In the genomic region with DNA sequence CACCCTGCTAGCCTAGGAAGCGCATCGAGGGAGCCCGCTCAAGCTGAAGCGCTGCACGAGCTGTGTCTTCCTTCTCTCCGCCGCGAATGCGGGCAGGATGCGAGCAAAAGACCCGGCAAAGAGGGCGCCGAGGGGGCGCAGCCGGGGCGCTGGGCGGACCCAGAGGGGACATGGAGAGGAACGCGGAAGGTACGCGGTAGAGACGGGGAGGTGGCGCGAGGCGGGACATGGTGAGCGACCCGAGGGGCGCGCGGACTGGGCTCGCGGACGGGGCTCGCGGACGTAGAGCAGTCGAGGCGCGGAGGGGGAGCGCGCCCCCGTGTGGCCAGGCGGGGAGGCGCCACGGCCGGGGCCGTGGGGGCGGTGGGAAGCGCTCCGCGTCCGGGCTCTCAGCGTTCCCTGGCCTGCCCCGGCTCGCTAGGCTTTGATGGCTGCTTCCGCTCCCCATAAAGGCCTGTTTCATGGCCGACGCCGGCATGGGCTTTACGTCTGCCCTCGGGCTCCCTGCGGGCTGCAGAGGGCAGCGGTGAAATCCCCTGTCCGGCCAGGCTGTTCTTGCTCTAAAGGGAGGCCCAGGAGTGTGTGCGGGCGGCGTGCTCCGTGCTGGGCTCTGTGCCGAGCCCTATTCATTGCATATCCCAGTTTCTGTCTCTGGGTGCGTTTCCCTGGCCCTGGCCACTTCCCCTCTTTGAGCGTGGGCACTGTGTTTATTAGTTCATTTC, we compare ENCODE assay signal across 8 cellular contexts.
A peak's percentile ranks its signal among the peaks of the same experiment; 100 is the strongest.
DNase-seq lines count a peak whose midpoint lies in the region; ATAC-seq and TF ChIP-seq lines count a peak whose summit lies in the region.

No MANE protein-coding gene starts in this region.

- ATAC-seq in HG02623 (IDR thresholded peaks at IDR 0.05; ENCODE audit: unreplicated experiment): no peak
- ATAC-seq in GM21717 (IDR thresholded peaks at IDR 0.05; ENCODE audit: unreplicated experiment): no peak

- H3K27me3 ChIP-seq in layer of hippocampus (ENCODE audit: control insufficient read depth, insufficient read depth, low read length): no peaks in the 10 kb centered on the region

- H3K27ac ChIP-seq in layer of hippocampus (ENCODE audit: low read depth, low read length): peak overlapping the region; percentile 62

- DNase-seq in GM12865 (ENCODE audit: low read depth): peak; percentile 25
- peak; percentile 78 for DNase-seq in NCI-H1092 treated with DMSO at 0.1 percent for 48 hours (lab: John Stamatoyannopoulos, UW)
- peak; percentile 21 for DNase-seq in activated CD4-positive, alpha-beta T cell treated with anti-CD3 and anti-CD28 coated beads for 1 hour
- DNase-seq in choroid plexus epithelial cell (ENCODE audit: low read depth): peak; percentile 58
- peak; percentile 14 to 40 for DNase-seq in stimulated activated CD4-positive, alpha-beta T cell treated with anti-CD3 and anti-CD28 coated beads, Interleukin-15, amount 100 ng/mL, for 48 hours (ENCODE audit: low read depth in 2 of 2)

- H3K4me3 ChIP-seq in GM12865 (ENCODE audit: low read depth, low read length) (no peak overlapping the region), choroid plexus epithelial cell (ENCODE audit: low read depth, low read length) (peak overlapping the region; percentile 58)

- TF ChIP-seq CTCF in GM12865 (IDR thresholded peaks at IDR 0.05; ENCODE audit: insufficient read depth, low read depth, low read length, missing control alignments): peak; percentile 64
- TF ChIP-seq CTCF in choroid plexus epithelial cell (conservative IDR thresholded peaks at IDR 0.05; ENCODE audit: low read depth, low read length): peak; percentile 41

Comparison
In these comparisons a context has a peak if more than half of its experiments do, and no peak if none do; other contexts are left out.
1. DNase-seq: peak in every context shown above with its lines; median percentile 78 in NCI-H1092 treated with DMSO at 0.1 percent for 48 hours; 58 in choroid plexus epithelial cell; 27 in stimulated activated CD4-positive, alpha-beta T cell treated with anti-CD3 and anti-CD28 coated beads, Interleukin-15, amount 100 ng/mL, for 48 hours; 25 in GM12865; 21 in activated CD4-positive, alpha-beta T cell treated with anti-CD3 and anti-CD28 coated beads for 1 hour.